In the genomic region with DNA sequence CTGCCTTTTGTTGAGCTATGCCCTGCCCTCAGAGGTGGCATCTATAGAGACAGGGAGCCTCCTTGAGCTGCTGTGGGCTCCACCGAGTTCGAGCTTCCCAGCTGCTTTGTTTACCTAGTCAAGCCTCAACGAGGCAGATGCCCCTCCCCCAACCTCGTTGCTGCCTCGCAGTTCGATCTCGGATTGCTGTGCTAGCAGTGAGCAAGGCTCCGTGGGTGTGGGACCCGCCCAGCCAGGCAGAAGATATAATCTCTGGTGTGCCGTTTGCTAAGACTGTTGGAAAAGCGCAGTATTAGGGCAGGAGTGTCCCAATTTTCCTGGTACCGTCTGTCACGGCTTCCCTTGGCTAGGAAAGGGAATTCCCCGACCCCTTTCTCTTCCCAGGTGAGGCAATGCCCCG, we compare ENCODE assay signal across 2 cellular contexts.
A peak's percentile ranks its signal among the peaks of the same experiment; 100 is the strongest.
TF ChIP-seq lines count a peak whose summit lies in the region.

No MANE protein-coding gene starts in this region.

TF ChIP-seq in HepG2, 621 proteins besides CTCF, POLR2A, EP300 and RAD21:
- TF ChIP-seq, protein P1, sequence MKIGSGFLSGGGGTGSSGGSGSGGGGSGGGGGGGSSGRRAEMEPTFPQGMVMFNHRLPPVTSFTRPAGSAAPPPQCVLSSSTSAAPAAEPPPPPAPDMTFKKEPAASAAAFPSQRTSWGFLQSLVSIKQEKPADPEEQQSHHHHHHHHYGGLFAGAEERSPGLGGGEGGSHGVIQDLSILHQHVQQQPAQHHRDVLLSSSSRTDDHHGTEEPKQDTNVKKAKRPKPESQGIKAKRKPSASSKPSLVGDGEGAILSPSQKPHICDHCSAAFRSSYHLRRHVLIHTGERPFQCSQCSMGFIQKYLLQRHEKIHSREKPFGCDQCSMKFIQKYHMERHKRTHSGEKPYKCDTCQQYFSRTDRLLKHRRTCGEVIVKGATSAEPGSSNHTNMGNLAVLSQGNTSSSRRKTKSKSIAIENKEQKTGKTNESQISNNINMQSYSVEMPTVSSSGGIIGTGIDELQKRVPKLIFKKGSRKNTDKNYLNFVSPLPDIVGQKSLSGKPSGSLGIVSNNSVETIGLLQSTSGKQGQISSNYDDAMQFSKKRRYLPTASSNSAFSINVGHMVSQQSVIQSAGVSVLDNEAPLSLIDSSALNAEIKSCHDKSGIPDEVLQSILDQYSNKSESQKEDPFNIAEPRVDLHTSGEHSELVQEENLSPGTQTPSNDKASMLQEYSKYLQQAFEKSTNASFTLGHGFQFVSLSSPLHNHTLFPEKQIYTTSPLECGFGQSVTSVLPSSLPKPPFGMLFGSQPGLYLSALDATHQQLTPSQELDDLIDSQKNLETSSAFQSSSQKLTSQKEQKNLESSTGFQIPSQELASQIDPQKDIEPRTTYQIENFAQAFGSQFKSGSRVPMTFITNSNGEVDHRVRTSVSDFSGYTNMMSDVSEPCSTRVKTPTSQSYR (CRISPR knock-in tag; IDR thresholded peaks at IDR 0.05; ENCODE audit: borderline replicate concordance) = 0 out of 2 replicates have a peak, but pooled peaks have one; percentile 24
- TF ChIP-seq, protein P2, sequence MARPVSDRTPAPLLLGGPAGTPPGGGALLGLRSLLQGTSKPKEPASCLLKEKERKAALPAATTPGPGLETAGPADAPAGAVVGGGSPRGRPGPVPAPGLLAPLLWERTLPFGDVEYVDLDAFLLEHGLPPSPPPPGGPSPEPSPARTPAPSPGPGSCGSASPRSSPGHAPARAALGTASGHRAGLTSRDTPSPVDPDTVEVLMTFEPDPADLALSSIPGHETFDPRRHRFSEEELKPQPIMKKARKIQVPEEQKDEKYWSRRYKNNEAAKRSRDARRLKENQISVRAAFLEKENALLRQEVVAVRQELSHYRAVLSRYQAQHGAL (CRISPR knock-in tag; IDR thresholded peaks at IDR 0.05; ENCODE audit: not compliant biosample characterization) = no peak
- TF ChIP-seq CBFB (CRISPR knock-in tag; IDR thresholded peaks at IDR 0.05) (no peak), ZNF251 (CRISPR knock-in tag; IDR thresholded peaks at IDR 0.05) (no peak), ZNF101 (CRISPR knock-in tag; IDR thresholded peaks at IDR 0.05; ENCODE audit: borderline replicate concordance, low read depth) (no peak)

TF ChIP-seq in WTC11, 78 proteins besides CTCF, POLR2A, EP300 and RAD21:
- TF ChIP-seq, protein P3, sequence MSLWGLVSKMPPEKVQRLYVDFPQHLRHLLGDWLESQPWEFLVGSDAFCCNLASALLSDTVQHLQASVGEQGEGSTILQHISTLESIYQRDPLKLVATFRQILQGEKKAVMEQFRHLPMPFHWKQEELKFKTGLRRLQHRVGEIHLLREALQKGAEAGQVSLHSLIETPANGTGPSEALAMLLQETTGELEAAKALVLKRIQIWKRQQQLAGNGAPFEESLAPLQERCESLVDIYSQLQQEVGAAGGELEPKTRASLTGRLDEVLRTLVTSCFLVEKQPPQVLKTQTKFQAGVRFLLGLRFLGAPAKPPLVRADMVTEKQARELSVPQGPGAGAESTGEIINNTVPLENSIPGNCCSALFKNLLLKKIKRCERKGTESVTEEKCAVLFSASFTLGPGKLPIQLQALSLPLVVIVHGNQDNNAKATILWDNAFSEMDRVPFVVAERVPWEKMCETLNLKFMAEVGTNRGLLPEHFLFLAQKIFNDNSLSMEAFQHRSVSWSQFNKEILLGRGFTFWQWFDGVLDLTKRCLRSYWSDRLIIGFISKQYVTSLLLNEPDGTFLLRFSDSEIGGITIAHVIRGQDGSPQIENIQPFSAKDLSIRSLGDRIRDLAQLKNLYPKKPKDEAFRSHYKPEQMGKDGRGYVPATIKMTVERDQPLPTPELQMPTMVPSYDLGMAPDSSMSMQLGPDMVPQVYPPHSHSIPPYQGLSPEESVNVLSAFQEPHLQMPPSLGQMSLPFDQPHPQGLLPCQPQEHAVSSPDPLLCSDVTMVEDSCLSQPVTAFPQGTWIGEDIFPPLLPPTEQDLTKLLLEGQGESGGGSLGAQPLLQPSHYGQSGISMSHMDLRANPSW (CRISPR knock-in tag; conservative IDR thresholded peaks at IDR 0.05; ENCODE audit: low read depth) = no peak
- TF ChIP-seq ZNF396 (CRISPR knock-in tag; IDR thresholded peaks at IDR 0.05; ENCODE audit: borderline replicate concordance) = no peak
- TF ChIP-seq, protein P1 (CRISPR knock-in tag; IDR thresholded peaks at IDR 0.05) = no peak
- TF ChIP-seq NR3C1 (CRISPR knock-in tag; conservative IDR thresholded peaks at IDR 0.05; ENCODE audit: low read depth) = no peak
- TF ChIP-seq, protein P4, sequence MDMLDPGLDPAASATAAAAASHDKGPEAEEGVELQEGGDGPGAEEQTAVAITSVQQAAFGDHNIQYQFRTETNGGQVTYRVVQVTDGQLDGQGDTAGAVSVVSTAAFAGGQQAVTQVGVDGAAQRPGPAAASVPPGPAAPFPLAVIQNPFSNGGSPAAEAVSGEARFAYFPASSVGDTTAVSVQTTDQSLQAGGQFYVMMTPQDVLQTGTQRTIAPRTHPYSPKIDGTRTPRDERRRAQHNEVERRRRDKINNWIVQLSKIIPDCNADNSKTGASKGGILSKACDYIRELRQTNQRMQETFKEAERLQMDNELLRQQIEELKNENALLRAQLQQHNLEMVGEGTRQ (CRISPR knock-in tag; IDR thresholded peaks at IDR 0.05) = no peak
